ENCODE assay signal across 11 cellular contexts in genomic region chr1:229203030-229203751, GRCh38.
DNase-seq lines count a peak whose midpoint lies in the region; ATAC-seq and TF ChIP-seq lines count a peak whose summit lies in the region.
"Had no signal": no experiment of that assay in that cellular context is flagged by ENCODE, and none has a peak within 500 bp of the region (broad histone marks: within the 10 kb centered on the region; RNA-seq: fewer than 3 reads in every experiment).

No MANE protein-coding gene starts in this region.

- CTCF ChIA-PET in OCI-LY7 (lab: Charles Lee; ENCODE audit: unreplicated experiment), result no interaction called here

- no peak for TF ChIP-seq CTCF in OCI-LY7 (conservative IDR thresholded peaks at IDR 0.05; ENCODE audit: low read length)
- no peak for TF ChIP-seq CTCF in smooth muscle cell (IDR thresholded peaks at IDR 0.05; ENCODE audit: borderline replicate concordance, insufficient read depth, poor library complexity, severe bottlenecking)

- no peak overlapping the region for H2AFZ ChIP-seq in OCI-LY7 (ENCODE audit: low read length)
- H2AFZ ChIP-seq in smooth muscle cell (ENCODE audit: low read depth), result no peak overlapping the region

- H3K9ac ChIP-seq in smooth muscle cell (ENCODE audit: low read depth), result no peak overlapping the region

- H3K27me3 ChIP-seq in smooth muscle cell (ENCODE audit: low read depth), result no peaks in the 10 kb centered on the region

- DNase-seq in NCI-H2227 (lab: John Stamatoyannopoulos, UW; ENCODE audit: unreplicated experiment), result peak; percentile 39
- DNase-seq in NCI-H2227 treated with DMSO at 0.1 percent for 48 hours (lab: John Stamatoyannopoulos, UW), result no peak
- DNase-seq in OCI-LY7 (ENCODE audit: low spot score), result peak; percentile 31
- DNase-seq in fibroblast of peridontal ligament (ENCODE audit: extremely low read depth), result peak; percentile 26
- DNase-seq in smooth muscle cell (lab: John Stamatoyannopoulos, UW; ENCODE audit: unreplicated experiment), result no peak
- DNase-seq: activated naive CD4-positive, alpha-beta T cell treated with anti-CD3 and anti-CD28 coated beads for 36 hours; hippocampal formation; T-helper 1 cell had no signal

- no peak overlapping the region for H3K4me2 ChIP-seq in OCI-LY7 (ENCODE audit: low read length)
- H3K4me2 ChIP-seq in smooth muscle cell, result peak overlapping the region; percentile 9

- H3K4me1 ChIP-seq in OCI-LY7 (ENCODE audit: insufficient read depth, low read length, poor library complexity, severe bottlenecking), result no peaks in the 10 kb centered on the region
- peaks cover 37% of the 10 kb centered on the region for H3K4me1 ChIP-seq in smooth muscle cell (ENCODE audit: low read depth)

- H4K20me1 ChIP-seq in OCI-LY7 (ENCODE audit: insufficient read depth, low read length), result no peaks in the 10 kb centered on the region
- H4K20me1 ChIP-seq in smooth muscle cell (ENCODE audit: low read depth), result no peaks in the 10 kb centered on the region

- H3K27ac ChIP-seq in OCI-LY7 (ENCODE audit: low read depth, low read length, poor library complexity, severe bottlenecking) (no peak overlapping the region), smooth muscle cell (ENCODE audit: low read depth) (peak overlapping the region; percentile 98)

- ATAC-seq in HG02678 (IDR thresholded peaks at IDR 0.05; ENCODE audit: unreplicated experiment), result no peak
- ATAC-seq in GM18498 (IDR thresholded peaks at IDR 0.05; ENCODE audit: unreplicated experiment), result no peak
- ATAC-seq in GM21390 (IDR thresholded peaks at IDR 0.05; ENCODE audit: unreplicated experiment), result no peak

- no peaks in the 10 kb centered on the region for H3K9me2 ChIP-seq in OCI-LY7 (ENCODE audit: insufficient read depth, low read length)

- no TSS peak for BruUV-seq in OCI-LY7 (replicated peaks; lab: Mats Ljungman, UMichigan)

- intact Hi-C loops in OCI-LY7 (cut with micrococcal nuclease; ENCODE audit: unreplicated experiment), result no loop called here

- H3K36me3 ChIP-seq in OCI-LY7 (ENCODE audit: insufficient read depth, low read length) (no peaks in the 10 kb centered on the region), smooth muscle cell (ENCODE audit: low read depth) (no peaks in the 10 kb centered on the region)

- POLR2A ChIA-PET in OCI-LY7 (lab: Charles Lee), result interaction anchor here (0.6 kb wide), 1 partner anchor 532 kb away, joined by 4 read pairs; no protein-coding TSS in a partner anchor

- peaks cover 21% of the 10 kb centered on the region for H3F3A ChIP-seq in smooth muscle cell (ENCODE audit: low read depth)

- 65% methylated on average over 5 of the region's 5 CpGs for WGBS in smooth muscle cell (ENCODE audit: low lambda C conversion rate)

- no peak overlapping the region for H3K4me3 ChIP-seq in OCI-LY7 (ENCODE audit: low read depth, low read length, poor library complexity, severe bottlenecking)
- H3K4me3 ChIP-seq in smooth muscle cell, result no peak overlapping the region

- H3K79me2 ChIP-seq in OCI-LY7 (ENCODE audit: insufficient read depth, low read depth, low read length), result no peaks in the 10 kb centered on the region
- H3K79me2 ChIP-seq in smooth muscle cell (ENCODE audit: low read depth), result no peaks in the 10 kb centered on the region

- H3K9me3 ChIP-seq in OCI-LY7 (ENCODE audit: low read length) (no peaks in the 10 kb centered on the region), smooth muscle cell (replicated peaks; ENCODE audit: low read depth) (no peaks in the 10 kb centered on the region)

Comparison
In these comparisons a context has a peak if more than half of its experiments do, and no peak if none do; other contexts are left out.
1. DNase-seq: peak in NCI-H2227 (single experiment), OCI-LY7 (single experiment) and fibroblast of peridontal ligament (single experiment); none in NCI-H2227 treated with DMSO at 0.1 percent for 48 hours (single experiment) and smooth muscle cell (single experiment).